16 cellular contexts compared by ENCODE assay signal in the genomic region with DNA sequence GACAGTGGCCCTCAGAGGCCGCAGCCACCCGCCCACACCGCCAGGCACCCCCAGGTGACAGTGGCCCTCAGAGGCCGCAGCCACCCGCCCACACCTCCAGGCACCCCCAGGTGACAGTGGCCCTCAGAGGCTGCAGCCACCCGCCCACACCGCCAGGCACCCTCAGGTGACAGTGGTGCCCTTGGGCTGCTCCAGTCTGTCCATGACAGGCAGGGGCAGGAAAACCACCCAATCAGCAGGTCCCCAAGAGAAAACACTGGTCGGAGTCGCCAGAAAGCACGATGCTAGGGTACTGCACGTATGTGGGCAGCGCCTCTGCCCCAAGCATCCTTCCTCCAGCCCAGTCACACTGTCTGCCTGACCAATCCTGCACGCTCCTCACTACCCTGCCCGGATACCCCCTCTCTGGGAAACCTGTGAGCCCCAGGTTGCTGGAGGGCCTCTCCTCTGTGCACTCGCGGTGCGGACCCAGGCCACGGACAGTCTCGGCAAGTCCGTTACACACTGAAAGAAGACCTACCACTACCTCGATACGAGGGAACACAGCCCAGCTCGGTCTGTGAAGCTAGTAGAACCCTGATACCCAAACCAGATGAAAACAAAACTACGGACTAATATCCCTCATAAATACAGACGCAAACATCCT. TPM values are rescaled to one million over a fixed set of nuclear protein-coding genes. Genes with fewer than 3 reads are reported as not detected.
"Had no signal": no experiment of that assay in that cellular context is flagged by ENCODE, and none has a peak within 500 bp of the region (broad histone marks: within the 10 kb centered on the region; RNA-seq: fewer than 3 reads in every experiment).

No MANE protein-coding gene starts in this region.

- H3K36me3 Mint-ChIP-seq: naive B cell had no signal

- ATAC-seq: activated CD8-positive, alpha-beta T cell treated with anti-CD3 and anti-CD28 coated beads, Interleukin-2, amount 10 ng/mL, durations not matched to agents 7 days and 5 days; left colon had no signal

- H3K9me3 ChIP-seq: tibial artery, vagina had no signal

- DNase-seq: activated CD4-positive, alpha-beta T cell treated with anti-CD3 and anti-CD28 coated beads for 1 hour; activated CD8-positive, alpha-beta memory T cell treated with anti-CD3 and anti-CD28 coated beads, Interleukin-2, amount 50 U/mL, for 48 hours; effector CD4-positive, alpha-beta T cell; hypothalamus; left colon; naive B cell; stimulated activated CD4-positive, alpha-beta T cell treated with anti-CD3 and anti-CD28 coated beads, Interleukin-4, amount 100 ng/mL, for 4 hours; tibial artery had no signal

- H3K27ac ChIP-seq: coronary artery, tibial artery, vagina had no signal

- H3K27me3 ChIP-seq: tibial artery, vagina had no signal

- H3K36me3 ChIP-seq: tibial artery, vagina had no signal

- H3K4me3 ChIP-seq: coronary artery, lung, tibial artery, vagina had no signal

- FAIRE-seq: astrocyte had no signal

- H3K4me3 Mint-ChIP-seq: activated CD8-positive, alpha-beta T cell treated with anti-CD3 and anti-CD28 coated beads, Interleukin-2, amount 10 ng/mL, durations not matched to agents 7 days and 5 days had no signal

RNA-seq across cellular contexts. Expression of gene CYP2W1, which starts 49.7 kb away (rescaled TPM):
- total RNA-seq: activated CD8-positive, alpha-beta T cell treated with anti-CD3 and anti-CD28 coated beads, Interleukin-2, amount 10 ng/mL, durations not matched to agents 7 days and 5 days; astrocyte; cardiac septum; osteocyte; skeletal muscle tissue had no signal
